Comparison of ENCODE assay signal across 33 cellular contexts in genomic region chr5:165903835-165904234, GRCh38.
"Had no signal": no experiment of that assay in that cellular context is flagged by ENCODE, and none has a peak within 500 bp of the region (broad histone marks: within the 10 kb centered on the region; RNA-seq: fewer than 3 reads in every experiment).

No MANE protein-coding gene starts in this region.

- H3K36me3 ChIP-seq: adrenal gland, ascending aorta, brain microvascular endothelial cell, breast epithelium, cardiac muscle cell had no signal

- DNase-seq: activated effector memory CD4-positive, alpha-beta T cell treated with anti-CD3 and anti-CD28 coated beads, Interleukin-2, amount 50 U/mL, for 16 hours; activated effector memory CD4-positive, alpha-beta T cell treated with Interleukin-2 at 50 U/mL for 16 hours; activated gamma-delta T cell; activated gamma-delta T cell treated with Interleukin-2 at 50 U/mL for 16 hours; activated naive CD4-positive, alpha-beta T cell; activated naive CD4-positive, alpha-beta T cell treated with anti-CD3 and anti-CD28 coated beads for 36 hours; activated naive CD4-positive, alpha-beta T cell treated with anti-CD3 and anti-CD28 coated beads, Interleukin-2, amount 10 ng/mL, durations not matched to agents 7 days and 5 days; activated naive CD4-positive, alpha-beta T cell treated with anti-CD3 and anti-CD28 coated beads, Interleukin-2, amount 50 U/mL, for 16 hours; activated naive CD4-positive, alpha-beta T cell treated with Interleukin-2 at 50 U/mL for 16 hours; activated naive CD8-positive, alpha-beta T cell treated with anti-CD3 and anti-CD28 coated beads for 36 hours; activated naive CD8-positive, alpha-beta T cell treated with anti-CD3 and anti-CD28 coated beads, Interleukin-2, amount 10 ng/mL, durations not matched to agents 7 days and 5 days; activated naive CD8-positive, alpha-beta T cell treated with anti-CD3 and anti-CD28 coated beads, Interleukin-2, amount 50 U/mL, for 24 hours; activated T-cell treated with anti-CD3 and anti-CD28 coated beads, Interleukin-2, amount 50 U/mL, for 4 hours; activated T-cell treated with anti-CD3 and anti-CD28 coated beads, Interleukin-2, amount 50 U/mL, for 48 hours; activated T-cell treated with anti-CD3 and anti-CD28 coated beads, Interleukin-2, amount 50 U/mL, for 72 hours; adrenal gland; amniotic stem cell; amygdala; anterior cingulate cortex; aorta; body of pancreas; brain microvascular endothelial cell; caudate nucleus; central memory CD4-positive, alpha-beta T cell; cerebellar nuclear complex had no signal

- H3K4me1 ChIP-seq: adrenal gland, ascending aorta, body of pancreas, breast epithelium had no signal

- H3K4me3 ChIP-seq: adrenal gland, ascending aorta, body of pancreas, breast epithelium, cardiac muscle cell had no signal

- H3K27ac ChIP-seq: adrenal gland, ascending aorta, body of pancreas, brain microvascular endothelial cell, breast epithelium, cardiac muscle cell had no signal

- H3K27me3 ChIP-seq: adrenal gland, ascending aorta, body of pancreas, brain microvascular endothelial cell, breast epithelium, cardiac muscle cell had no signal

- H3K9me3 ChIP-seq: adrenal gland, ascending aorta, body of pancreas had no signal

- ATAC-seq: activated naive CD4-positive, alpha-beta T cell treated with anti-CD3 and anti-CD28 coated beads, Interleukin-2, amount 50 U/mL, for 72 hours; activated naive CD8-positive, alpha-beta T cell treated with anti-CD3 and anti-CD28 coated beads, Interleukin-2, amount 50 U/mL, for 24 hours; activated T-cell treated with anti-CD3 and anti-CD28 coated beads, Interleukin-2, amount 50 U/mL, for 4 hours; activated T-cell treated with anti-CD3 and anti-CD28 coated beads, Interleukin-2, amount 50 U/mL, for 72 hours; activated T-helper 17 cell treated with anti-CD3 and anti-CD28 coated beads, Interleukin-2, amount 50 U/mL, for 72 hours; body of pancreas had no signal

- FAIRE-seq: astrocyte, bronchial epithelial cell, colon had no signal
